In the genomic region with DNA sequence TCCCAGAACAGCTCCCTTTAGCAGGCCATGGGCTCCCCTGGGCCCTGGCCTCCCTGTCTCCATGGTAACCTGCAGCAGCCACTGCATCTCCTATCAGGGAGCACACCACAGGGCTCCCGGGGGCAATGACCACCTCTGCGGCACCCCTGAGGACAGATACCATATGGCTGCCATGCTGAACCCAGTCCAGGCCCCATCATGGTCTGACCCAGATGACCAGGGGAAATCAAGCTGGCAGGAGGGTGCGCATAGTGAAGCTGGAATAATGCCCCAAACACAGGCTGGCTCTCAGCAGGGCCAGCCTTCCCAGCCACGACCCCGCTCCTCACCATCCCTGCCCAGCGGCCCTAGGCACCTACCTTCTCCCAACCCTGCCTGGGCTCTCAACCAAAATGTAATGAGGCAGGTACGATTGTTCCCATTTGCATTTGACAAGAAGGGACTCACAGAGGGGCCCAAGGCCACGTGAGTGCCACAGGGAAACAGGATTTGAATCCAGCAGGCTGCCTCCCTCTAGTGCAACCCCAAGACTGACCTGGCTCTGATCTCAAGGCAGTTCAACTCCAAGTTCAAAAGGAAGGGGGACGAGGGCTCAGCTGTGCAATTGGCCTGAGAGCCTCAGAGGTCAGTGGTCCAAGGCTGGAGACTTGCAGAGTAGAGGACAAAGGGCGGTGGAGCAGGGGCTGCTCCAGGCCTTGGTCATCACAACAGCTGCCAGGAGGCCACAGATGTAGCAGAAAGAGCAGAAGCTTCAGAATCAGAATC, we compare ENCODE assay signal across 1 cellular context.
TF ChIP-seq lines count a peak whose summit lies in the region.

No MANE protein-coding gene starts in this region.

TF ChIP-seq in WTC11, 78 proteins besides CTCF, POLR2A, EP300 and RAD21:
- no peak for TF ChIP-seq NR2C2 (CRISPR knock-in tag; IDR thresholded peaks at IDR 0.05)
- no peak for TF ChIP-seq CBFB (CRISPR knock-in tag; IDR thresholded peaks at IDR 0.05; ENCODE audit: low read depth)
- TF ChIP-seq FOXK1 (CRISPR knock-in tag; IDR thresholded peaks at IDR 0.05) = no peak
- TF ChIP-seq TEAD1 (CRISPR knock-in tag; IDR thresholded peaks at IDR 0.05) = no peak
- TF ChIP-seq ZNF396 (CRISPR knock-in tag; IDR thresholded peaks at IDR 0.05; ENCODE audit: borderline replicate concordance) = no peak
- TF ChIP-seq CDX4 (CRISPR knock-in tag; IDR thresholded peaks at IDR 0.05; ENCODE audit: borderline replicate concordance) = no peak
- no peak for TF ChIP-seq JAZF1 (CRISPR knock-in tag; IDR thresholded peaks at IDR 0.05)
- TF ChIP-seq PREB (CRISPR knock-in tag; IDR thresholded peaks at IDR 0.05; ENCODE audit: borderline replicate concordance) = no peak
- no peak for TF ChIP-seq NFYB (CRISPR knock-in tag; conservative IDR thresholded peaks at IDR 0.05; ENCODE audit: low read depth)
